In the genomic region with DNA sequence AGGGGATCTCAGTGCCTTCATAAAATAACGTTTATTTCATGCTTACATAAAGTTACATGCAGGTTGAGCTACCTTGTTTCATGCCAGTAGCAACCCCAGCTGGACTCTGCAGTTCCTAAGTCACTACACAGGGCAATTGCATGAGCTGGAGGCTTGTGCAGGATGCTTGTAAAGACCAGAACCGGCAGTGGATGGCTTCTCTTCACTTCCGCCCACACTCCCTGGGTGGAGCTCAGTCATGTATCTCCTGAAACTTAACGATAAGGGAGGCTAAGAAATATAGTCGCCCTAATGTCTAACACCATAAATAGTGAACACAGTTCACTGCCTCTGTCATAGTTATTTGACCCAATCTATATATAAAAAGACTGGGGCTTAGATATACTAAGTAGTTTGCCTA, we compare ENCODE assay signal across 27 cellular contexts.
"Had no signal": no experiment of that assay in that cellular context is flagged by ENCODE, and none has a peak within 500 bp of the region (broad histone marks: within the 10 kb centered on the region; RNA-seq: fewer than 3 reads in every experiment).

No MANE protein-coding gene starts in this region.

- H3K4me3 ChIP-seq: heart right ventricle, tibial nerve, uterus had no signal

- H3K36me3 Mint-ChIP-seq: activated naive CD4-positive, alpha-beta T cell treated with anti-CD3 and anti-CD28 coated beads, Interleukin-2, amount 50 U/mL, for 24 hours; brain; memory B cell had no signal

- H3K9me3 ChIP-seq: uterus had no signal

- H3K9me3 Mint-ChIP-seq: activated CD4-positive, alpha-beta T cell treated with anti-CD3 and anti-CD28 coated beads, Interleukin-2, amount 10 ng/mL, durations not matched to agents 7 days and 5 days; activated T-helper 1 cell treated with anti-CD3 and anti-CD28 coated beads, Interleukin-12 subunit alpha, Interleukin-12 subunit beta, Interleukin-2, Interleukin-4 antibody, amounts not matched to agents 30 ng/mL and 10 ng/mL and 1 ng/mL, durations not matched to agents 14 hours and 24 hours and 36 hours had no signal

- H2AFZ ChIP-seq: parathyroid adenoma had no signal

- H3K27me3 Mint-ChIP-seq: activated CD4-positive, alpha-beta T cell treated with anti-CD3 and anti-CD28 coated beads, Interleukin-2, amount 10 ng/mL, durations not matched to agents 7 days and 5 days; brain; dendritic cell treated with granulocyte-macrophage colony-stimulating factor and Interleukin-4, amounts not matched to agents 40 ng/mL and 50 ng/mL, for 4 days; memory B cell; stimulated activated naive CD8-positive, alpha-beta T cell treated with anti-CD3 and anti-CD28 coated beads, Interleukin-15, amount 100 ng/mL, for 72 hours had no signal

- H3K79me2 ChIP-seq: parathyroid adenoma had no signal

- DNase-seq: activated CD4-positive, alpha-beta T cell treated with anti-CD3 and anti-CD28 coated beads, Interleukin-2, amount 10 ng/mL, durations not matched to agents 7 days and 5 days; activated CD4-positive, CD25-positive, alpha-beta regulatory T cell treated with anti-CD3 and anti-CD28 coated beads, Interleukin-2, amount 50 U/mL, for 72 hours; activated CD8-positive, alpha-beta T cell treated with anti-CD3 and anti-CD28 coated beads for 36 hours; activated gamma-delta T cell treated with Interleukin-2 at 50 U/mL for 16 hours; aorta; effector CD4-positive, alpha-beta T cell; foreskin fibroblast; heart right ventricle; islet precursor cell; left cardiac atrium; nephron progenitor cell; nucleus accumbens; right cardiac atrium; stimulated activated CD4-positive, alpha-beta T cell treated with anti-CD3 and anti-CD28 coated beads, Interleukin-12 subunit alpha, Interleukin-12 subunit beta, amount 100 ng/mL, for 4 hours; stimulated activated CD4-positive, alpha-beta T cell treated with anti-CD3 and anti-CD28 coated beads, Interleukin-4, amount 100 ng/mL, for 4 hours; stimulated activated naive CD8-positive, alpha-beta T cell treated with anti-CD3 and anti-CD28 coated beads, Interleukin-15, amount 100 ng/mL, for 72 hours; T1000; uterus had no signal

- H3K4me1 ChIP-seq: heart right ventricle, parathyroid adenoma, tibial nerve, uterus had no signal

- H3K27me3 ChIP-seq: tibial nerve, uterus had no signal

- H3K36me3 ChIP-seq: heart right ventricle, tibial nerve, uterus had no signal

- H3K27ac ChIP-seq: heart right ventricle, parathyroid adenoma, tibial nerve, uterus, VCaP had no signal

- FAIRE-seq: endometrium had no signal

- H3K9ac ChIP-seq: parathyroid adenoma had no signal

- H3K27ac Mint-ChIP-seq: activated CD4-positive, alpha-beta T cell treated with anti-CD3 and anti-CD28 coated beads, Interleukin-2, amount 10 ng/mL, durations not matched to agents 7 days and 5 days; activated CD8-positive, alpha-beta T cell treated with anti-CD3 and anti-CD28 coated beads for 36 hours; activated naive CD4-positive, alpha-beta T cell treated with anti-CD3 and anti-CD28 coated beads, Interleukin-2, amount 50 U/mL, for 24 hours; activated T-helper 1 cell treated with anti-CD3 and anti-CD28 coated beads, Interleukin-12 subunit alpha, Interleukin-12 subunit beta, Interleukin-2, Interleukin-4 antibody, amounts not matched to agents 30 ng/mL and 10 ng/mL and 1 ng/mL, durations not matched to agents 14 hours and 24 hours and 36 hours; brain; dendritic cell treated with granulocyte-macrophage colony-stimulating factor and Interleukin-4, amounts not matched to agents 40 ng/mL and 50 ng/mL, for 4 days; memory B cell; nephron progenitor cell; stimulated activated naive CD8-positive, alpha-beta T cell treated with anti-CD3 and anti-CD28 coated beads, Interleukin-15, amount 100 ng/mL, for 72 hours had no signal

- ATAC-seq: activated CD8-positive, alpha-beta T cell treated with anti-CD3 and anti-CD28 coated beads for 36 hours; heart right ventricle; left cardiac atrium; right cardiac atrium; stimulated activated naive CD8-positive, alpha-beta T cell treated with anti-CD3 and anti-CD28 coated beads, Interleukin-15, amount 100 ng/mL, for 72 hours had no signal

- H3K4me3 Mint-ChIP-seq: activated CD4-positive, alpha-beta T cell treated with anti-CD3 and anti-CD28 coated beads, Interleukin-2, amount 10 ng/mL, durations not matched to agents 7 days and 5 days; activated CD8-positive, alpha-beta T cell treated with anti-CD3 and anti-CD28 coated beads for 36 hours; activated naive CD4-positive, alpha-beta T cell treated with anti-CD3 and anti-CD28 coated beads, Interleukin-2, amount 50 U/mL, for 24 hours; activated T-helper 1 cell treated with anti-CD3 and anti-CD28 coated beads, Interleukin-12 subunit alpha, Interleukin-12 subunit beta, Interleukin-2, Interleukin-4 antibody, amounts not matched to agents 30 ng/mL and 10 ng/mL and 1 ng/mL, durations not matched to agents 14 hours and 24 hours and 36 hours; brain; dendritic cell treated with granulocyte-macrophage colony-stimulating factor and Interleukin-4, amounts not matched to agents 40 ng/mL and 50 ng/mL, for 4 days; memory B cell; nephron progenitor cell; stimulated activated naive CD8-positive, alpha-beta T cell treated with anti-CD3 and anti-CD28 coated beads, Interleukin-15, amount 100 ng/mL, for 72 hours had no signal

- H3K4me1 Mint-ChIP-seq: activated CD4-positive, alpha-beta T cell treated with anti-CD3 and anti-CD28 coated beads, Interleukin-2, amount 10 ng/mL, durations not matched to agents 7 days and 5 days; activated naive CD4-positive, alpha-beta T cell treated with anti-CD3 and anti-CD28 coated beads, Interleukin-2, amount 50 U/mL, for 24 hours; brain; memory B cell; nephron progenitor cell; stimulated activated naive CD8-positive, alpha-beta T cell treated with anti-CD3 and anti-CD28 coated beads, Interleukin-15, amount 100 ng/mL, for 72 hours had no signal
